In genomic region chr22:50508897-50509296, GRCh38 we compare ENCODE assay signal across 1 cellular context.
TF ChIP-seq lines count a peak whose summit lies in the region.

No MANE protein-coding gene starts in this region.

TF ChIP-seq in liver, 16 proteins besides CTCF, POLR2A, EP300 and RAD21 (continued from another document):
- no peak for TF ChIP-seq REST (IDR thresholded peaks at IDR 0.05)
TF ChIP-seq in liver: peak in this region for 0.
